In genomic region chr14:54489318-54489683, GRCh38 we compare ENCODE assay signal across 8 cellular contexts. TPM values are rescaled to one million over a fixed set of nuclear protein-coding genes. Genes with fewer than 3 reads are reported as not detected.
DNase-seq lines count a peak whose midpoint lies in the region; ATAC-seq, FAIRE-seq and TF ChIP-seq lines count a peak whose summit lies in the region.

No MANE protein-coding gene starts in this region.

- peak overlapping the region; percentile 97 for H3K9ac ChIP-seq in keratinocyte (ENCODE audit: control insufficient read depth, extremely low read depth, insufficient read depth, low read length)

- intact Hi-C loops in Right ventricle myocardium inferior (cut with DNase I) (loop anchor here (2.0 kb wide), 1 partner anchor 48 kb away; the partner anchor contains the start of gene CNIH1), left ventricle myocardium superior (cut with micrococcal nuclease) (no loop called here), tibial artery (cut with DNase I; ENCODE audit: low total_unique reads) (no loop called here)

- no peaks in the 10 kb centered on the region for H3K36me3 ChIP-seq in keratinocyte (ENCODE audit: control insufficient read depth in 2 of 2, extremely low read depth in 1 of 2, insufficient read depth in 2 of 2, low read length in 2 of 2)
- no peaks in the 10 kb centered on the region for H3K36me3 ChIP-seq in tibial artery

- peaks cover 15% of the 10 kb centered on the region for H3K36me3 Mint-ChIP-seq in activated T-helper 17 cell treated with anti-CD3 and anti-CD28 coated beads, Interleukin-2, amount 50 U/mL, for 72 hours (ENCODE audit: low read depth)

- no peak for FAIRE-seq in keratinocyte (lab: Jason Lieb, UNC)

- CTCF ChIA-PET in GM10248 (lab: Yijun Ruan, JAX), result interaction anchor here (1.1 to 5.9 kb wide), 5 partner anchors 19 to 414 kb away, joined by 3 to 30 read pairs (median 4); partner anchors contain the start of genes CGRRF1 and GCH1

- peak overlapping the region; percentile 46 to 68 (median 65) for H3K4me3 ChIP-seq in keratinocyte (ENCODE audit: control insufficient read depth in 2 of 3, extremely low read depth in 1 of 3, insufficient read depth in 2 of 3, low read depth in 1 of 3, low read length in 3 of 3)
- H3K4me3 ChIP-seq in tibial artery, result peak overlapping the region; percentile 70 to 82

- H3K4me1 ChIP-seq in keratinocyte (ENCODE audit: control insufficient read depth, extremely low read depth, insufficient read depth, low read length), result peaks cover 22% of the 10 kb centered on the region
- peaks cover 0 to 42% (median 22%) of the 10 kb centered on the region in 4 donors for H3K4me1 ChIP-seq in tibial artery

- dilution Hi-C loops in keratinocyte (cut with MboI; ENCODE audit: extremely low pct_ligation_motif_present, low sequenced_read_pairs), result no loop called here

- no peaks in the 10 kb centered on the region for H4K20me1 ChIP-seq in keratinocyte (ENCODE audit: control insufficient read depth, extremely low read depth, insufficient read depth, low read length)

- TF ChIP-seq CTCF in keratinocyte (optimal IDR thresholded peaks at IDR 0.05 in 1 of 3, IDR thresholded peaks at IDR 0.05 in 1 of 3, conservative IDR thresholded peaks at IDR 0.05 in 1 of 3; ENCODE audit: extremely low read depth in 1 of 3, insufficient read depth in 2 of 3, low read length in 3 of 3) (no peak), tibial artery (IDR thresholded peaks at IDR 0.05) (no peak), GM10248 (IDR thresholded peaks at IDR 0.05; ENCODE audit: control extremely low read depth, extremely low read depth, low read depth, missing control alignments) (no peak)

- H3K9me3 ChIP-seq in keratinocyte (ENCODE audit: control insufficient read depth, low read depth, low read length) (no peaks in the 10 kb centered on the region), tibial artery (no peaks in the 10 kb centered on the region)

- H2AFZ ChIP-seq in keratinocyte (ENCODE audit: control insufficient read depth, low read length), result peak overlapping the region; percentile 82

- H3K79me2 ChIP-seq in keratinocyte (ENCODE audit: control insufficient read depth, insufficient read depth, low read length), result peaks cover 40% of the 10 kb centered on the region

- ATAC-seq in Right ventricle myocardium inferior, result peak; percentile 18
- ATAC-seq in left ventricle myocardium superior, result no peak
- ATAC-seq in activated T-helper 17 cell treated with anti-CD3 and anti-CD28 coated beads, Interleukin-2, amount 50 U/mL, for 72 hours (replicated peaks), result peak; percentile 31

- H3K9me1 ChIP-seq in keratinocyte (ENCODE audit: control insufficient read depth, extremely low read depth, insufficient read depth, low read length), result no peaks in the 10 kb centered on the region

- no peaks in the 10 kb centered on the region for H3K9me3 Mint-ChIP-seq in activated T-helper 17 cell treated with anti-CD3 and anti-CD28 coated beads, Interleukin-2, amount 50 U/mL, for 72 hours

- H3K4me2 ChIP-seq in keratinocyte (ENCODE audit: control insufficient read depth, extremely low read depth, insufficient read depth, low read depth, low read length), result peak overlapping the region; percentile 95

- POLR2A ChIA-PET in GM10248 (lab: Yijun Ruan, JAX), result no interaction called here

- H3K4me3 Mint-ChIP-seq in activated T-helper 17 cell treated with anti-CD3 and anti-CD28 coated beads, Interleukin-2, amount 50 U/mL, for 72 hours, result peak overlapping the region; percentile 89

- H3K27me3 ChIP-seq in keratinocyte (ENCODE audit: control insufficient read depth, extremely low read depth, insufficient read depth, low read length) (no peaks in the 10 kb centered on the region), tibial artery (no peaks in the 10 kb centered on the region)

- no peaks in the 10 kb centered on the region for H3K27me3 Mint-ChIP-seq in activated T-helper 17 cell treated with anti-CD3 and anti-CD28 coated beads, Interleukin-2, amount 50 U/mL, for 72 hours

- peaks cover 37% of the 10 kb centered on the region for H3K4me1 Mint-ChIP-seq in activated T-helper 17 cell treated with anti-CD3 and anti-CD28 coated beads, Interleukin-2, amount 50 U/mL, for 72 hours

- DNase-seq in Right ventricle myocardium inferior (ENCODE audit: missing footprints) (no peak), left ventricle myocardium superior (no peak), keratinocyte (ENCODE audit: low read depth, low spot score) (no peak), tibial artery (no peak), nucleus accumbens (lab: John Stamatoyannopoulos, UW) (no peak), NCI-H2107 treated with DMSO at 0.1 percent for 48 hours (lab: John Stamatoyannopoulos, UW; ENCODE audit: unreplicated experiment) (no peak), GM10248 (ENCODE audit: extremely low spot score) (no peak)

- H3K27ac ChIP-seq in keratinocyte (ENCODE audit: control insufficient read depth, insufficient read depth, low read length), result peak overlapping the region; percentile 50
- H3K27ac ChIP-seq in tibial artery, result peak overlapping the region; percentile 91 to 94

- H3K27ac Mint-ChIP-seq in activated T-helper 17 cell treated with anti-CD3 and anti-CD28 coated beads, Interleukin-2, amount 50 U/mL, for 72 hours, result peak overlapping the region; percentile 93

RNA-seq across cellular contexts. Expression of gene GMFB, which starts 0.5 kb away (rescaled TPM):
- 24.9 TPM for total RNA-seq in Right ventricle myocardium inferior
- 27.3 TPM for total RNA-seq in left ventricle myocardium superior
- total RNA-seq in activated T-helper 17 cell treated with anti-CD3 and anti-CD28 coated beads, Interleukin-2, amount 50 U/mL, for 72 hours, result 10 to 100 TPM; 22.8 to 34.8 TPM
- polyA plus RNA-seq in keratinocyte, result 21.6 to 50.5 TPM (median 27.3 TPM) in 3 replicates
- polyA plus RNA-seq in keratinocyte (2011; ENCODE audit: low read depth), result 46.4 TPM
- 21.0 and 39.3 TPM in 2 replicates for polyA plus RNA-seq in keratinocyte (2011; cell fraction: cytosol; rRNA removed)
- polyA plus RNA-seq in keratinocyte (2011; cell fraction: nucleus; rRNA removed), result 15.4 and 23.2 TPM in 2 replicates
- 20.8 and 39.9 TPM in 2 replicates for polyA plus RNA-seq in keratinocyte (2012; ENCODE audit: low replicate concordance)
- 4.4 to 33.0 TPM (median 15.3 TPM) in 3 replicates for polyA minus RNA-seq in keratinocyte
- polyA minus RNA-seq in keratinocyte (2011; cell fraction: cytosol; rRNA and poly(A)+ RNA removed), result 12.1 TPM
- 9.2 and 18.3 TPM in 2 replicates for polyA minus RNA-seq in keratinocyte (2011; cell fraction: nucleus; rRNA and poly(A)+ RNA removed)

RNA-seq across cellular contexts. Expression of gene CGRRF1, which starts 20.4 kb away (rescaled TPM):
- total RNA-seq in Right ventricle myocardium inferior (16.2 TPM), left ventricle myocardium superior (20.7 TPM)
- total RNA-seq in activated T-helper 17 cell treated with anti-CD3 and anti-CD28 coated beads, Interleukin-2, amount 50 U/mL, for 72 hours, result 10 to 100 TPM; 12.3 to 13.5 TPM
- polyA plus RNA-seq in keratinocyte, result 10.9 to 19.5 TPM (median 17.0 TPM) in 3 replicates
- polyA plus RNA-seq in keratinocyte (2011; ENCODE audit: low read depth), result 9.3 TPM
- polyA plus RNA-seq in keratinocyte (2011; cell fraction: cytosol; rRNA removed), result 9.6 and 22.3 TPM in 2 replicates
- polyA plus RNA-seq in keratinocyte (2011; cell fraction: nucleus; rRNA removed), result 11.9 and 13.3 TPM in 2 replicates
- polyA plus RNA-seq in keratinocyte (2012; ENCODE audit: low replicate concordance), result 14.1 and 14.7 TPM in 2 replicates
- 0.82 to 6.6 TPM (median 5.8 TPM) in 3 replicates for polyA minus RNA-seq in keratinocyte
- polyA minus RNA-seq in keratinocyte (2011; cell fraction: cytosol; rRNA and poly(A)+ RNA removed), result 5.9 TPM
- 3.8 and 4.1 TPM in 2 replicates for polyA minus RNA-seq in keratinocyte (2011; cell fraction: nucleus; rRNA and poly(A)+ RNA removed)

RNA-seq across cellular contexts. Expression of gene CNIH1, which starts 48.1 kb away (rescaled TPM):
- total RNA-seq in Right ventricle myocardium inferior, result 86.8 TPM
- 102 TPM for total RNA-seq in left ventricle myocardium superior
- 10 to 100 TPM; 56.1 to 60.8 TPM for total RNA-seq in activated T-helper 17 cell treated with anti-CD3 and anti-CD28 coated beads, Interleukin-2, amount 50 U/mL, for 72 hours
- polyA plus RNA-seq in keratinocyte, result 220 to 322 TPM (median 314 TPM) in 3 replicates
- 232 TPM for polyA plus RNA-seq in keratinocyte (2011; ENCODE audit: low read depth)
- polyA plus RNA-seq in keratinocyte (2011; cell fraction: cytosol; rRNA removed), result 185 and 284 TPM in 2 replicates
- 124 and 150 TPM in 2 replicates for polyA plus RNA-seq in keratinocyte (2011; cell fraction: nucleus; rRNA removed)
- 135 and 160 TPM in 2 replicates for polyA plus RNA-seq in keratinocyte (2012; ENCODE audit: low replicate concordance)
- 161 to 241 TPM (median 212 TPM) in 3 replicates for polyA minus RNA-seq in keratinocyte
- 129 TPM for polyA minus RNA-seq in keratinocyte (2011; cell fraction: cytosol; rRNA and poly(A)+ RNA removed)
- polyA minus RNA-seq in keratinocyte (2011; cell fraction: nucleus; rRNA and poly(A)+ RNA removed), result 51.6 and 76.4 TPM in 2 replicates
